Comparison of ENCODE assay signal across 2 cellular contexts in the genomic region with DNA sequence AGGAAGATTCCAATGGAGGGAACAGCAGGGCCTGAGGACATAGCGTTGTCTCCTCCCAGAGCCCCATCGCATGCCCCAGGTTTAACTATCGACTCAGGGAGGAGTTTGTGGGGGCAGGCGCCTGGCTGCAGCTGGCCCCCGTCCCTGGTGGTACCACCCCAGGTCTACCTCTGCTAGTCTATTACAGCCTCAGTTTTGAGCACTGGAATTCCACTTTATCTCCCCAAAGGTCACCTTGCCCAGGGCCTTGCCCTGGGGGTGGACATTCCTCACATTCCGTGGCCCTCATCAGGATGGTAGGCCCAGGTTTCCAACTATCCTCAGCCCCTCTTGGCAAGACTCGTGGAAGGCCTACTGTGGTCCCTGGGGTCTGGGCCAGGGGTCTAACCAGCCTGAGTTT.
A peak's percentile ranks its signal among the peaks of the same experiment; 100 is the strongest.
TF ChIP-seq lines count a peak whose summit lies in the region.

No MANE protein-coding gene starts in this region.

TF ChIP-seq in HepG2, 621 proteins besides CTCF, POLR2A, EP300 and RAD21:
- TF ChIP-seq NFKBIZ (CRISPR knock-in tag; IDR thresholded peaks at IDR 0.05) = no peak
- no peak for TF ChIP-seq ZSCAN12 (CRISPR knock-in tag; IDR thresholded peaks at IDR 0.05)
- peak; percentile 32 for TF ChIP-seq TEAD3 (CRISPR knock-in tag; optimal IDR thresholded peaks at IDR 0.05; ENCODE audit: borderline replicate concordance)
- TF ChIP-seq, protein P1, sequence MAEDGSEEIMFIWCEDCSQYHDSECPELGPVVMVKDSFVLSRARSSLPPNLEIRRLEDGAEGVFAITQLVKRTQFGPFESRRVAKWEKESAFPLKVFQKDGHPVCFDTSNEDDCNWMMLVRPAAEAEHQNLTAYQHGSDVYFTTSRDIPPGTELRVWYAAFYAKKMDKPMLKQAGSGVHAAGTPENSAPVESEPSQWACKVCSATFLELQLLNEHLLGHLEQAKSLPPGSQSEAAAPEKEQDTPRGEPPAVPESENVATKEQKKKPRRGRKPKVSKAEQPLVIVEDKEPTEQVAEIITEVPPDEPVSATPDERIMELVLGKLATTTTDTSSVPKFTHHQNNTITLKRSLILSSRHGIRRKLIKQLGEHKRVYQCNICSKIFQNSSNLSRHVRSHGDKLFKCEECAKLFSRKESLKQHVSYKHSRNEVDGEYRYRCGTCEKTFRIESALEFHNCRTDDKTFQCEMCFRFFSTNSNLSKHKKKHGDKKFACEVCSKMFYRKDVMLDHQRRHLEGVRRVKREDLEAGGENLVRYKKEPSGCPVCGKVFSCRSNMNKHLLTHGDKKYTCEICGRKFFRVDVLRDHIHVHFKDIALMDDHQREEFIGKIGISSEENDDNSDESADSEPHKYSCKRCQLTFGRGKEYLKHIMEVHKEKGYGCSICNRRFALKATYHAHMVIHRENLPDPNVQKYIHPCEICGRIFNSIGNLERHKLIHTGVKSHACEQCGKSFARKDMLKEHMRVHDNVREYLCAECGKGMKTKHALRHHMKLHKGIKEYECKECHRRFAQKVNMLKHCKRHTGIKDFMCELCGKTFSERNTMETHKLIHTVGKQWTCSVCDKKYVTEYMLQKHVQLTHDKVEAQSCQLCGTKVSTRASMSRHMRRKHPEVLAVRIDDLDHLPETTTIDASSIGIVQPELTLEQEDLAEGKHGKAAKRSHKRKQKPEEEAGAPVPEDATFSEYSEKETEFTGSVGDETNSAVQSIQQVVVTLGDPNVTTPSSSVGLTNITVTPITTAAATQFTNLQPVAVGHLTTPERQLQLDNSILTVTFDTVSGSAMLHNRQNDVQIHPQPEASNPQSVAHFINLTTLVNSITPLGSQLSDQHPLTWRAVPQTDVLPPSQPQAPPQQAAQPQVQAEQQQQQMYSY (CRISPR knock-in tag; IDR thresholded peaks at IDR 0.05) = no peak

TF ChIP-seq in H1, 55 proteins besides CTCF, POLR2A, EP300 and RAD21:
- TF ChIP-seq TCF12 (IDR thresholded peaks at IDR 0.05; ENCODE audit: low read depth, low read length) = no peak
- no peak for TF ChIP-seq JUN (IDR thresholded peaks at IDR 0.05; ENCODE audit: low read depth, low read length)
- no peak for TF ChIP-seq TAF1 (IDR thresholded peaks at IDR 0.05; ENCODE audit: low read depth, low read length)
- peak; percentile 94 for TF ChIP-seq TEAD4 (IDR thresholded peaks at IDR 0.05; ENCODE audit: low read depth, low read length)
- TF ChIP-seq, protein P2, sequence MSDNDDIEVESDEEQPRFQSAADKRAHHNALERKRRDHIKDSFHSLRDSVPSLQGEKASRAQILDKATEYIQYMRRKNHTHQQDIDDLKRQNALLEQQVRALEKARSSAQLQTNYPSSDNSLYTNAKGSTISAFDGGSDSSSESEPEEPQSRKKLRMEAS (IDR thresholded peaks at IDR 0.05) = no peak
- no peak for TF ChIP-seq CBX5 (IDR thresholded peaks at IDR 0.05; ENCODE audit: low read depth, low read length)
- TF ChIP-seq EZH2 (IDR thresholded peaks at IDR 0.05; ENCODE audit: low read depth, low read length, severe bottlenecking) = no peak
- no peak for TF ChIP-seq KDM1A (IDR thresholded peaks at IDR 0.05; ENCODE audit: borderline replicate concordance, low read length)
